ENCODE assay signal across 1 cellular context in the genomic region with DNA sequence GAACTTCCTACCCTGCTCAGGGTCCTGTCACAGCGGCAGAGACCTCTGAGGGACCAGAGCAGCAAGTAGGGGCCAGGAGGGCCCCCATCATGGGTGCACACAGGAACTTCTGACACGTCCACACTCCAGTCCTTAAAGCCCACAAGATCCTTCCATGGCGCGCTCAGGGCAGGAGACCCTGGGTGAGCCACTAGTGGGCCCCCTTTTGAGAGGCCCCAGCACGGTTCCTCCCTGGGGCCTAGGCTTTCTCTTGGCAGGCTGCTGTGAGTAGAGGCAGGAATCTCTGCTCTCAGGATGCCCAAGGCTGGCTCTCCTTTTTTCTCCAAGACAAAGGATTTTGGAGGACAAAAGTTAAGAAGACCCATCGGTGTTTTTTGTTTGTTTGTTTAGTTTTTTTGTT.
TF ChIP-seq lines count a peak whose summit lies in the region.

No MANE protein-coding gene starts in this region.

TF ChIP-seq in GM23338, 12 proteins besides CTCF, POLR2A, EP300 and RAD21 (continued from another document):
- TF ChIP-seq EZH2phosphoT487 (IDR thresholded peaks at IDR 0.05; ENCODE audit: unreplicated experiment) (no peak), ZNF114 (CRISPR knock-in tag; IDR thresholded peaks at IDR 0.05) (no peak), ZNF331 (CRISPR knock-in tag; IDR thresholded peaks at IDR 0.05; ENCODE audit: low read depth) (no peak), EZH2 (IDR thresholded peaks at IDR 0.05; ENCODE audit: low read depth, unreplicated experiment) (no peak), NANOG (IDR thresholded peaks at IDR 0.05; ENCODE audit: borderline replicate concordance) (no peak), STAT1 (IDR thresholded peaks at IDR 0.05; ENCODE audit: unreplicated experiment) (no peak), JUNB (IDR thresholded peaks at IDR 0.05; ENCODE audit: unreplicated experiment) (no peak), CREB1 (CRISPR knock-in tag; IDR thresholded peaks at IDR 0.05; ENCODE audit: low read depth) (no peak)
- TF ChIP-seq, protein P1, sequence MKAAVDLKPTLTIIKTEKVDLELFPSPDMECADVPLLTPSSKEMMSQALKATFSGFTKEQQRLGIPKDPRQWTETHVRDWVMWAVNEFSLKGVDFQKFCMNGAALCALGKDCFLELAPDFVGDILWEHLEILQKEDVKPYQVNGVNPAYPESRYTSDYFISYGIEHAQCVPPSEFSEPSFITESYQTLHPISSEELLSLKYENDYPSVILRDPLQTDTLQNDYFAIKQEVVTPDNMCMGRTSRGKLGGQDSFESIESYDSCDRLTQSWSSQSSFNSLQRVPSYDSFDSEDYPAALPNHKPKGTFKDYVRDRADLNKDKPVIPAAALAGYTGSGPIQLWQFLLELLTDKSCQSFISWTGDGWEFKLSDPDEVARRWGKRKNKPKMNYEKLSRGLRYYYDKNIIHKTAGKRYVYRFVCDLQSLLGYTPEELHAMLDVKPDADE (IDR thresholded peaks at IDR 0.05) = no peak
- TF ChIP-seq, protein P2, sequence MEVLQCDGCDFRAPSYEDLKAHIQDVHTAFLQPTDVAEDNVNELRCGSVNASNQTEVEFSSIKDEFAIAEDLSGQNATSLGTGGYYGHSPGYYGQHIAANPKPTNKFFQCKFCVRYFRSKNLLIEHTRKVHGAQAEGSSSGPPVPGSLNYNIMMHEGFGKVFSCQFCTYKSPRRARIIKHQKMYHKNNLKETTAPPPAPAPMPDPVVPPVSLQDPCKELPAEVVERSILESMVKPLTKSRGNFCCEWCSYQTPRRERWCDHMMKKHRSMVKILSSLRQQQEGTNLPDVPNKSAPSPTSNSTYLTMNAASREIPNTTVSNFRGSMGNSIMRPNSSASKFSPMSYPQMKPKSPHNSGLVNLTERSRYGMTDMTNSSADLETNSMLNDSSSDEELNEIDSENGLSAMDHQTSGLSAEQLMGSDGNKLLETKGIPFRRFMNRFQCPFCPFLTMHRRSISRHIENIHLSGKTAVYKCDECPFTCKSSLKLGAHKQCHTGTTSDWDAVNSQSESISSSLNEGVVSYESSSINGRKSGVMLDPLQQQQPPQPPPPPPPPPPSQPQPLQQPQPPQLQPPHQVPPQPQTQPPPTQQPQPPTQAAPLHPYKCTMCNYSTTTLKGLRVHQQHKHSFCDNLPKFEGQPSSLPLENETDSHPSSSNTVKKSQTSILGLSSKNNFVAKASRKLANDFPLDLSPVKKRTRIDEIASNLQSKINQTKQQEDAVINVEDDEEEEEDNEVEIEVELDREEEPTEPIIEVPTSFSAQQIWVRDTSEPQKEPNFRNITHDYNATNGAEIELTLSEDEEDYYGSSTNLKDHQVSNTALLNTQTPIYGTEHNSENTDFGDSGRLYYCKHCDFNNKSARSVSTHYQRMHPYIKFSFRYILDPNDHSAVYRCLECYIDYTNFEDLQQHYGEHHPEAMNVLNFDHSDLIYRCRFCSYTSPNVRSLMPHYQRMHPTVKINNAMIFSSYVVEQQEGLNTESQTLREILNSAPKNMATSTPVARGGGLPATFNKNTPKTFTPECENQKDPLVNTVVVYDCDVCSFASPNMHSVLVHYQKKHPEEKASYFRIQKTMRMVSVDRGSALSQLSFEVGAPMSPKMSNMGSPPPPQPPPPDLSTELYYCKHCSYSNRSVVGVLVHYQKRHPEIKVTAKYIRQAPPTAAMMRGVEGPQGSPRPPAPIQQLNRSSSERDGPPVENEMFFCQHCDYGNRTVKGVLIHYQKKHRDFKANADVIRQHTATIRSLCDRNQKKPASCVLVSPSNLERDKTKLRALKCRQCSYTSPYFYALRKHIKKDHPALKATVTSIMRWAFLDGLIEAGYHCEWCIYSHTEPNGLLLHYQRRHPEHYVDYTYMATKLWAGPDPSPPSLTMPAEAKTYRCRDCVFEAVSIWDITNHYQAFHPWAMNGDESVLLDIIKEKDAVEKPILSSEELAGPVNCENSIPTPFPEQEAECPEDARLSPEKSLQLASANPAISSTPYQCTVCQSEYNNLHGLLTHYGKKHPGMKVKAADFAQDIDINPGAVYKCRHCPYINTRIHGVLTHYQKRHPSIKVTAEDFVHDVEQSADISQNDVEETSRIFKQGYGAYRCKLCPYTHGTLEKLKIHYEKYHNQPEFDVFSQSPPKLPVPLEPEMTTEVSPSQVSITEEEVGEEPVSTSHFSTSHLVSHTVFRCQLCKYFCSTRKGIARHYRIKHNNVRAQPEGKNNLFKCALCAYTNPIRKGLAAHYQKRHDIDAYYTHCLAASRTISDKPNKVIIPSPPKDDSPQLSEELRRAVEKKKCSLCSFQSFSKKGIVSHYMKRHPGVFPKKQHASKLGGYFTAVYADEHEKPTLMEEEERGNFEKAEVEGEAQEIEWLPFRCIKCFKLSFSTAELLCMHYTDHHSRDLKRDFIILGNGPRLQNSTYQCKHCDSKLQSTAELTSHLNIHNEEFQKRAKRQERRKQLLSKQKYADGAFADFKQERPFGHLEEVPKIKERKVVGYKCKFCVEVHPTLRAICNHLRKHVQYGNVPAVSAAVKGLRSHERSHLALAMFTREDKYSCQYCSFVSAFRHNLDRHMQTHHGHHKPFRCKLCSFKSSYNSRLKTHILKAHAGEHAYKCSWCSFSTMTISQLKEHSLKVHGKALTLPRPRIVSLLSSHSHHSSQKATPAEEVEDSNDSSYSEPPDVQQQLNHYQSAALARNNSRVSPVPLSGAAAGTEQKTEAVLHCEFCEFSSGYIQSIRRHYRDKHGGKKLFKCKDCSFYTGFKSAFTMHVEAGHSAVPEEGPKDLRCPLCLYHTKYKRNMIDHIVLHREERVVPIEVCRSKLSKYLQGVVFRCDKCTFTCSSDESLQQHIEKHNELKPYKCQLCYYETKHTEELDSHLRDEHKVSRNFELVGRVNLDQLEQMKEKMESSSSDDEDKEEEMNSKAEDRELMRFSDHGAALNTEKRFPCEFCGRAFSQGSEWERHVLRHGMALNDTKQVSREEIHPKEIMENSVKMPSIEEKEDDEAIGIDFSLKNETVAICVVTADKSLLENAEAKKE (CRISPR knock-in tag; IDR thresholded peaks at IDR 0.05) = no peak
